Comparison of ENCODE assay signal across 33 cellular contexts in genomic region chr6:71199796-71200195, GRCh38.
"Had no signal": no experiment of that assay in that cellular context is flagged by ENCODE, and none has a peak within 500 bp of the region (broad histone marks: within the 10 kb centered on the region; RNA-seq: fewer than 3 reads in every experiment).

No MANE protein-coding gene starts in this region.

- H3K4me3 Mint-ChIP-seq: activated B cell treated with CpG ODN at 0.5 μM for 24 hours; activated CD4-positive, alpha-beta memory T cell treated with anti-CD3 and anti-CD28 coated beads for 36 hours; activated naive CD4-positive, alpha-beta T cell treated with anti-CD3 and anti-CD28 coated beads for 36 hours; activated T-cell treated with anti-CD3 and anti-CD28 coated beads, Interleukin-2, amount 50 U/mL, for 4 hours; activated T-helper 1 cell treated with anti-CD3 and anti-CD28 coated beads, Interleukin-12 subunit alpha, Interleukin-12 subunit beta, Interleukin-2, Interleukin-4 antibody, amounts not matched to agents 30 ng/mL and 10 ng/mL and 1 ng/mL, durations not matched to agents 14 hours and 24 hours and 36 hours had no signal

- H3K4me1 Mint-ChIP-seq: activated B cell treated with CpG ODN at 0.5 μM for 24 hours had no signal

- ATAC-seq: activated naive CD4-positive, alpha-beta T cell treated with anti-CD3 and anti-CD28 coated beads, Interleukin-2, amount 50 U/mL, for 72 hours; activated T-cell treated with anti-CD3 and anti-CD28 coated beads, Interleukin-2, amount 50 U/mL, for 4 hours; PC-3; SK-N-SH treated with all-trans-retinoic acid at 6 μM for 48 hours had no signal

- H3K27ac Mint-ChIP-seq: activated B cell treated with CpG ODN at 0.5 μM for 24 hours; activated CD4-positive, alpha-beta memory T cell treated with anti-CD3 and anti-CD28 coated beads for 36 hours; activated naive CD4-positive, alpha-beta T cell treated with anti-CD3 and anti-CD28 coated beads for 36 hours; activated naive CD4-positive, alpha-beta T cell treated with anti-CD3 and anti-CD28 coated beads, Interleukin-2, amount 50 U/mL, for 72 hours; activated T-helper 1 cell treated with anti-CD3 and anti-CD28 coated beads, Interleukin-12 subunit alpha, Interleukin-12 subunit beta, Interleukin-2, Interleukin-4 antibody, amounts not matched to agents 30 ng/mL and 10 ng/mL and 1 ng/mL, durations not matched to agents 14 hours and 24 hours and 36 hours had no signal

- DNase-seq: activated B cell treated with CpG ODN at 0.5 μM for 24 hours; activated CD4-positive, alpha-beta memory T cell treated with anti-CD3 and anti-CD28 coated beads for 36 hours; activated CD4-positive, alpha-beta T cell treated with anti-CD3 and anti-CD28 coated beads for 4 hours; activated CD4-positive, alpha-beta T cell treated with anti-CD3 and anti-CD28 coated beads, Interleukin-2, amount 50 U/mL, for 1 hour; activated CD4-positive, CD25-positive, alpha-beta regulatory T cell treated with anti-CD3 and anti-CD28 coated beads, Interleukin-2, amount 50 U/mL, for 72 hours; activated CD8-positive, alpha-beta memory T cell treated with anti-CD3 and anti-CD28 coated beads, Interleukin-2, amount 50 U/mL, for 4 hours; activated gamma-delta T cell treated with Interleukin-2 at 50 U/mL for 16 hours; activated naive CD4-positive, alpha-beta T cell treated with anti-CD3 and anti-CD28 coated beads for 36 hours; activated T-cell treated with anti-CD3 and anti-CD28 coated beads for 4 hours; activated T-cell treated with anti-CD3 and anti-CD28 coated beads, Interleukin-2, amount 50 U/mL, for 4 hours; adrenal gland; brain microvascular endothelial cell; central memory CD4-positive, alpha-beta T cell; NCI-H1105; NCI-H1436 treated with DMSO at 0.1 percent for 48 hours; NCI-H1694 treated with DMSO at 0.1 percent for 48 hours; NCI-H2029; NCI-H2107; NCI-H226; NCI-H524 treated with DMSO at 0.1 percent for 48 hours; NCI-H82; NK-92 treated with Interleukin-12 subunit alpha and Interleukin-12 subunit beta, amount 100 ng/mL, for 24 hours; PC-3; Peyer's patch; RPMI8226; SHP77 treated with DMSO at 0.1 percent for 48 hours; SW 1271; T-helper 1 cell; T-helper 2 cell; T-helper 9 cell had no signal

- H3K9me3 Mint-ChIP-seq: activated CD4-positive, alpha-beta memory T cell treated with anti-CD3 and anti-CD28 coated beads for 36 hours; activated naive CD4-positive, alpha-beta T cell treated with anti-CD3 and anti-CD28 coated beads for 36 hours; activated naive CD4-positive, alpha-beta T cell treated with anti-CD3 and anti-CD28 coated beads, Interleukin-2, amount 50 U/mL, for 72 hours; activated T-cell treated with anti-CD3 and anti-CD28 coated beads, Interleukin-2, amount 50 U/mL, for 4 hours; activated T-helper 1 cell treated with anti-CD3 and anti-CD28 coated beads, Interleukin-12 subunit alpha, Interleukin-12 subunit beta, Interleukin-2, Interleukin-4 antibody, amounts not matched to agents 30 ng/mL and 10 ng/mL and 1 ng/mL, durations not matched to agents 14 hours and 24 hours and 36 hours had no signal

- H3K36me3 Mint-ChIP-seq: activated CD4-positive, alpha-beta memory T cell treated with anti-CD3 and anti-CD28 coated beads for 36 hours; activated naive CD4-positive, alpha-beta T cell treated with anti-CD3 and anti-CD28 coated beads, Interleukin-2, amount 50 U/mL, for 72 hours had no signal
